ENCODE assay signal across 13 cellular contexts in the genomic region with DNA sequence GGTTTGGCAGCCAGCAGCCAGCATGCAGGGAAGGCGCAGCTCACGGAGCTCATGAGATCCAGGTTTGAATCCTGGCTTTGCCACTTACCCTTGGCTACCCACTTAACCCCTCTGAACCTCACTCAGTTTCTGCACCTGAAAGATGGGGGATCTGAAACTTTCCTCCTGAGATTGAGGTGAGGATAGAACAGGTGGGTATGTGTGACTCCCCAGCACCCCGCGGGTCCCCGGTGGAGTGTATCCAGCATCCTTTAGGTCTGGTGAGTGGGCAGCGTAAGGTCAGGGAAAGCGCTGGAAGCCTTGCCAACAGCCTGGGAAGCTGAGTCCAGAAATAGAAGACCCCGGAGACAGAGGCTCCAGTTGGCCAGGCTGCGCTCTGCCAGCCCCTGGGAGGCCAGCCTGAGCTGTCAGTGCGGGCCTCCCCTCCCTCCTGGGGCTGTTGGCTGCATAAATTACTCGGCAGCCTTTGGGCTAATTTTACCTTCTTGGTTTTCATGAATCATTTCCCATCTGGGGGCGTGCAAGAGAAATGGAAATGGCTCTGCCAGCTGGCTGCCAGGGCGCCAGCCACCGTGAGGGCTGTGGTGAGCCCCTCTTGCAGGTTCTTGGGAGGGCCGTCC. TPM values are rescaled to one million over a fixed set of nuclear protein-coding genes. Genes with fewer than 3 reads are reported as not detected.
DNase-seq lines count a peak whose midpoint lies in the region; ATAC-seq and TF ChIP-seq lines count a peak whose summit lies in the region.
"Had no signal": no experiment of that assay in that cellular context is flagged by ENCODE, and none has a peak within 500 bp of the region (broad histone marks: within the 10 kb centered on the region; RNA-seq: fewer than 3 reads in every experiment).

No MANE protein-coding gene starts in this region.

- H3K27ac Mint-ChIP-seq in activated B cell treated with CpG ODN at 0.5 μM for 24 hours = no peak overlapping the region
- H3K27ac Mint-ChIP-seq in immature natural killer cell = no peak overlapping the region
- H3K27ac Mint-ChIP-seq: activated naive CD8-positive, alpha-beta T cell; memory B cell had no signal

- H3K36me3 Mint-ChIP-seq in activated B cell treated with CpG ODN at 0.5 μM for 24 hours (ENCODE audit: low read depth) (no peaks in the 10 kb centered on the region), immature natural killer cell (no peaks in the 10 kb centered on the region)

- DNase-seq in activated T-cell treated with anti-CD3 and anti-CD28 coated beads for 48 hours (ENCODE audit: low read depth) (peak; percentile 18), activated T-cell treated with anti-CD3 and anti-CD28 coated beads for 4 hours (no peak), activated B cell treated with CpG ODN at 0.5 μM for 24 hours (no peak), left ventricle myocardium superior (peak; percentile 49), superior temporal gyrus (ENCODE audit: extremely low spot score) (peak; percentile 67), mesenteric fat pad (ENCODE audit: low spot score) (no peak), NCI-H1930 (lab: John Stamatoyannopoulos, UW) (no peak), immature natural killer cell (no peak)
- DNase-seq: DMS79 treated with DMSO at 0.1 percent for 48 hours, psoas muscle, thyroid gland had no signal

- POLR2A ChIA-PET in activated B cell treated with CpG ODN at 0.5 μM for 24 hours (lab: Charles Lee) = interaction anchor here (0.6 kb wide), 1 partner anchor 232 kb away, joined by 3 read pairs; no protein-coding TSS in a partner anchor

- TF ChIP-seq CTCF in activated B cell treated with CpG ODN at 0.5 μM for 24 hours (IDR thresholded peaks at IDR 0.05) = no peak

- intact Hi-C loops in activated B cell treated with CpG ODN at 0.5 μM for 24 hours (cut with micrococcal nuclease) = loop anchor here (2.0 kb wide), 1 partner anchor 17 kb away; no protein-coding TSS in a partner anchor
- intact Hi-C loops in left ventricle myocardium superior (cut with micrococcal nuclease) = no loop called here

- H3K4me3 Mint-ChIP-seq in activated B cell treated with CpG ODN at 0.5 μM for 24 hours (no peak overlapping the region), immature natural killer cell (no peak overlapping the region)
- H3K4me3 Mint-ChIP-seq: activated naive CD8-positive, alpha-beta T cell; memory B cell had no signal

- H3K9me3 Mint-ChIP-seq in activated B cell treated with CpG ODN at 0.5 μM for 24 hours (no peaks in the 10 kb centered on the region), immature natural killer cell (no peaks in the 10 kb centered on the region)
- H3K9me3 Mint-ChIP-seq: memory B cell had no signal

- ATAC-seq in activated B cell treated with CpG ODN at 0.5 μM for 24 hours (ENCODE audit: low read depth) = peak; percentile 72
- peak; percentile 65 for ATAC-seq in left ventricle myocardium superior

- CTCF ChIA-PET in activated B cell treated with CpG ODN at 0.5 μM for 24 hours (lab: Charles Lee) = interaction anchor here (0.8 kb wide), 1 partner anchor 228 kb away, joined by 3 read pairs; no protein-coding TSS in a partner anchor

- peaks cover 36% of the 10 kb centered on the region for H3K4me1 Mint-ChIP-seq in activated B cell treated with CpG ODN at 0.5 μM for 24 hours
- peaks cover 19 to 25% of the 10 kb centered on the region in 2 donors for H3K4me1 Mint-ChIP-seq in immature natural killer cell

- H3K27me3 Mint-ChIP-seq in activated B cell treated with CpG ODN at 0.5 μM for 24 hours (no peaks in the 10 kb centered on the region), immature natural killer cell (ENCODE audit: low read depth in 3 of 3) (peaks cover 0 to 4% (median 2%) of the 10 kb centered on the region in 3 donors)
- H3K27me3 Mint-ChIP-seq: activated naive CD8-positive, alpha-beta T cell; memory B cell had no signal

RNA-seq across cellular contexts. Expression of a gene that starts 17.6 kb away (rescaled TPM):
- total RNA-seq in activated B cell treated with CpG ODN at 0.5 μM for 24 hours = 22.0 and 23.6 TPM in 2 replicates
- total RNA-seq in left ventricle myocardium superior = 16.9 TPM
- 11.2 TPM for total RNA-seq in mesenteric fat pad
- 1 to 10 TPM in 1 of 3 donors, under 1 TPM in 2; 0.84 to 1.2 (median 0.94) TPM for polyA plus RNA-seq in immature natural killer cell

Comparison
In these comparisons a context has a peak if more than half of its experiments do, and no peak if none do; other contexts are left out.
1. DNase-seq: peak in activated T-cell treated with anti-CD3 and anti-CD28 coated beads for 48 hours (single experiment), left ventricle myocardium superior (single experiment) and superior temporal gyrus (single experiment); none in activated T-cell treated with anti-CD3 and anti-CD28 coated beads for 4 hours (single experiment), activated B cell treated with CpG ODN at 0.5 μM for 24 hours (single experiment), mesenteric fat pad (single experiment), NCI-H1930 (0 of 2) and immature natural killer cell (0 of 3).